In the genomic region with DNA sequence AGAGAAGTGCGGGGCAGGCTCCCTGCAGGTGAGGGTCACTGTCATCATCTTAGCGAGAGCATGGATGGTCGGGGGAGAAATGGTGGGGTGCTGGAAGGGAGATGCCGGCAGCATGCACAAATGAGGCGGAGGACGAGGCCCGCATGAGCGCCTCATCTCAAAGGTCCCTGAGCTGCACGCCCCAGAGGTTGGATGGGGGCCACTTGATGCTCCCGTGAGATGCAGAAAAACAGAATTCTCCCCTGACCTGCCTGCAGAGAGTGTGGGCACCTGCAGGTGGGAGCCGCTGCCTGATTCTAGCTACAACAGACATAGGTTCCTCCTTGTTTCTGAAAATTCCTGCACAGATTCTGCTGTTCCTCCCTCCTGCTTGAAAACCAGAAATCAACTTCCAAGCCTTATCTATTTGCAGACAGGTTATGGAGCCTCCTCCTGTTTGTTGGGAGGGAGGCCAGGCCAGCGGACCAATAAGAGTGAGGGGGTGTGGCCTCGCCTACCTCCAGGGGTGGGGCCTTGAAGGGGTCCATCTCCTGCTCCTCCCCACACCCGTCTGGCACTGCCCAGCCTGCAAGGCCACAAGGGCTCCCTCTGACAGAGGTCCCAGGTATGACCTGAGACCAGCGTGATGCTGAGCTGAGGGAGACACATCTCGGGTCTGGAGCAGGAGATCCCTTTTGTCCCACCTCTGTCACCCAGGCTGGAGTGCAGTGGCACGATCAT, we compare ENCODE assay signal across 8 cellular contexts.
DNase-seq lines count a peak whose midpoint lies in the region; ATAC-seq, FAIRE-seq and TF ChIP-seq lines count a peak whose summit lies in the region.

No MANE protein-coding gene starts in this region.

- H3K27me3 ChIP-seq in BLaER1 treated with 17β-estradiol and CSF1 and Interleukin-3, amounts not matched to agents 10 nM and 100 nM = no peaks in the 10 kb centered on the region
- H3K27me3 ChIP-seq in OCI-LY1 (ENCODE audit: insufficient read depth, low read length) = no peaks in the 10 kb centered on the region

- no peaks in the 10 kb centered on the region for H3K27me3 Mint-ChIP-seq in effector memory CD8-positive, alpha-beta T cell

- TF ChIP-seq CTCF in GM12872 (IDR thresholded peaks at IDR 0.05; ENCODE audit: insufficient read depth, low read depth, low read length) (0 out of 3 replicates have a peak, but pooled peaks have one; percentile 3), OCI-LY1 (IDR thresholded peaks at IDR 0.05; ENCODE audit: low read length) (no peak; the same call in 1 of the 2 replicates)

- H3K27ac Mint-ChIP-seq in effector memory CD8-positive, alpha-beta T cell = peak overlapping the region; percentile 82 to 91

- no peak for DNase-seq in effector memory CD8-positive, alpha-beta T cell
- DNase-seq in urothelium cell line (ENCODE audit: low spot score) = peak; percentile 71
- no peak for DNase-seq in foreskin melanocyte
- DNase-seq in NOMO-1 treated with dmso at 0.1 percent for 144 hours (lab: John Stamatoyannopoulos, UW; ENCODE audit: unreplicated experiment) = no peak

- no peaks in the 10 kb centered on the region; the same call in 1 of the 2 replicates for H3F3A ChIP-seq in OCI-LY1 (ENCODE audit: insufficient read depth, low read length)

- no peaks in the 10 kb centered on the region for H3K9me3 Mint-ChIP-seq in effector memory CD8-positive, alpha-beta T cell

- H3K4me3 ChIP-seq in BLaER1 treated with 17β-estradiol and CSF1 and Interleukin-3, amounts not matched to agents 10 nM and 100 nM = peak overlapping the region in 4 of 10 experiments; percentile 3 to 46 (median 24); a peak in 6 of 20 replicates
- peak overlapping the region; percentile 55 for H3K4me3 ChIP-seq in OCI-LY1 (ENCODE audit: low read depth, low read length, poor library complexity, severe bottlenecking)

- no peaks in the 10 kb centered on the region for H3K79me2 ChIP-seq in OCI-LY1 (ENCODE audit: insufficient read depth, low read length)

- no peak overlapping the region for H2AFZ ChIP-seq in OCI-LY1 (ENCODE audit: low read length)

- ATAC-seq in HG02623 (IDR thresholded peaks at IDR 0.05; ENCODE audit: unreplicated experiment) = peak; percentile 55
- peak; percentile 39 for ATAC-seq in effector memory CD8-positive, alpha-beta T cell (replicated peaks)

- FAIRE-seq in urothelium cell line (lab: Jason Lieb, UNC) = peak; percentile 63

- H3K36me3 ChIP-seq in BLaER1 treated with 17β-estradiol and CSF1 and Interleukin-3, amounts not matched to agents 10 nM and 100 nM = peaks cover 3 to 81% (median 48%) of the 10 kb centered on the region in 11 experiments; a peak in 18 of 22 replicates
- peaks cover 3% of the 10 kb centered on the region; the same call in 1 of the 2 replicates for H3K36me3 ChIP-seq in OCI-LY1 (ENCODE audit: insufficient read depth, low read length)

- peaks cover 8 to 12% of the 10 kb centered on the region in 2 donors for H3K4me1 Mint-ChIP-seq in effector memory CD8-positive, alpha-beta T cell (ENCODE audit: low read depth in 2 of 2)

- H3K4me3 Mint-ChIP-seq in effector memory CD8-positive, alpha-beta T cell = no peak overlapping the region

- peak overlapping the region in 7 of 11 experiments; percentile 36 to 67 (median 54); a peak in 12 of 22 replicates for H3K27ac ChIP-seq in BLaER1 treated with 17β-estradiol and CSF1 and Interleukin-3, amounts not matched to agents 10 nM and 100 nM
- H3K27ac ChIP-seq in OCI-LY1 (ENCODE audit: low read depth, low read length, poor library complexity, severe bottlenecking) = peak overlapping the region; percentile 98

- no peaks in the 10 kb centered on the region for H3K9me2 ChIP-seq in OCI-LY1 (ENCODE audit: low read depth, low read length)

- peak overlapping the region in 8 of 11 experiments; percentile 0 to 52 (median 11); a peak in 8 of 22 replicates for H3K9ac ChIP-seq in BLaER1 treated with 17β-estradiol and CSF1 and Interleukin-3, amounts not matched to agents 10 nM and 100 nM
- H3K9ac ChIP-seq in OCI-LY1 (ENCODE audit: low read length) = peak overlapping the region; percentile 66

- peaks cover 0 to 37% (median 0%) of the 10 kb centered on the region in 11 experiments; a peak in 4 of 22 replicates for H4K20me1 ChIP-seq in BLaER1 treated with 17β-estradiol and CSF1 and Interleukin-3, amounts not matched to agents 10 nM and 100 nM
- H4K20me1 ChIP-seq in OCI-LY1 (ENCODE audit: insufficient read depth, low read length) = no peaks in the 10 kb centered on the region

- H3K4me2 ChIP-seq in BLaER1 treated with 17β-estradiol and CSF1 and Interleukin-3, amounts not matched to agents 10 nM and 100 nM = peak overlapping the region; percentile 21 to 88 (median 73)
- peak overlapping the region; percentile 83 for H3K4me2 ChIP-seq in OCI-LY1 (ENCODE audit: low read length)

- H3K9me3 ChIP-seq in BLaER1 treated with 17β-estradiol and CSF1 and Interleukin-3, amounts not matched to agents 10 nM and 100 nM (replicated peaks in 1 of 11) = no peaks in the 10 kb centered on the region
- no peaks in the 10 kb centered on the region for H3K9me3 ChIP-seq in OCI-LY1 (ENCODE audit: low read length)

- H3K36me3 Mint-ChIP-seq in effector memory CD8-positive, alpha-beta T cell (ENCODE audit: insufficient read depth) = peaks cover 64% of the 10 kb centered on the region

- H3K4me1 ChIP-seq in BLaER1 treated with 17β-estradiol and CSF1 and Interleukin-3, amounts not matched to agents 10 nM and 100 nM = peaks cover 7 to 41% (median 30%) of the 10 kb centered on the region in 10 experiments; a peak in 19 of 20 replicates
- peaks cover 20% of the 10 kb centered on the region for H3K4me1 ChIP-seq in OCI-LY1 (ENCODE audit: insufficient read depth, low read length, severe bottlenecking)
